In genomic region chr12:70091021-70091521, GRCh38 we compare ENCODE assay signal across 1 cellular context.
TF ChIP-seq lines count a peak whose summit lies in the region.

No MANE protein-coding gene starts in this region.

TF ChIP-seq in K562, 482 proteins besides CTCF, POLR2A, EP300 and RAD21 (continued from another document):
- TF ChIP-seq HNRNPUL1 (IDR thresholded peaks at IDR 0.05; ENCODE audit: low read length) = no peak
- peak; percentile 84 for TF ChIP-seq CUX1 (CRISPR knock-in tag; IDR thresholded peaks at IDR 0.05)
- TF ChIP-seq SREBF1 (IDR thresholded peaks at IDR 0.05; ENCODE audit: borderline replicate concordance, low read depth, low read length) = no peak
- 0 out of 2 replicates have a peak, but pooled peaks have one; percentile 51 for TF ChIP-seq ZNF324 (CRISPR knock-in tag; IDR thresholded peaks at IDR 0.05)
- TF ChIP-seq MGA (IDR thresholded peaks at IDR 0.05) = peak; percentile 36; the same call in 1 of the 2 replicates
- TF ChIP-seq CXXC5 (CRISPR knock-in tag; IDR thresholded peaks at IDR 0.05) = peak; percentile 90
- TF ChIP-seq ZNF589 (CRISPR knock-in tag; IDR thresholded peaks at IDR 0.05; ENCODE audit: low read depth) = peak; percentile 84; the same call in 1 of the 2 replicates
- TF ChIP-seq HINFP (tag; conservative IDR thresholded peaks at IDR 0.05; ENCODE audit: low read depth) = peak; percentile 79
- TF ChIP-seq ZNF354B (CRISPR knock-in tag; IDR thresholded peaks at IDR 0.05) = peak; percentile 87; the same call in 1 of the 2 replicates
- peak; percentile 56; the same call in 1 of the 2 replicates for TF ChIP-seq GATAD2A (IDR thresholded peaks at IDR 0.05)
- TF ChIP-seq BRD4 (IDR thresholded peaks at IDR 0.05) = no peak
- peak; percentile 86; the same call in 1 of the 2 replicates for TF ChIP-seq CLOCK (CRISPR knock-in tag; IDR thresholded peaks at IDR 0.05; ENCODE audit: borderline replicate concordance)
- TF ChIP-seq HBP1 (CRISPR knock-in tag; IDR thresholded peaks at IDR 0.05) = peak; percentile 70; the same call in 1 of the 2 replicates
- peak; percentile 28; the same call in 1 of the 2 replicates for TF ChIP-seq ZBTB34 (CRISPR knock-in tag; IDR thresholded peaks at IDR 0.05)
- TF ChIP-seq ZNF445 (CRISPR knock-in tag; IDR thresholded peaks at IDR 0.05; ENCODE audit: low read depth) = peak; percentile 83; the same call in 1 of the 2 replicates
- TF ChIP-seq MEF2D (tag; conservative IDR thresholded peaks at IDR 0.05; ENCODE audit: low read depth) = peak; percentile 76
- no peak for TF ChIP-seq ATF2 (CRISPR knock-in tag; IDR thresholded peaks at IDR 0.05)
- peak; percentile 75 for TF ChIP-seq ZNF398 (CRISPR knock-in tag; IDR thresholded peaks at IDR 0.05)
TF ChIP-seq in K562: peak in this region for 137.
